ENCODE assay signal across 21 cellular contexts in genomic region chr6:43957273-43957672, GRCh38.
"Had no signal": no experiment of that assay in that cellular context is flagged by ENCODE, and none has a peak within 500 bp of the region (broad histone marks: within the 10 kb centered on the region; RNA-seq: fewer than 3 reads in every experiment).

No MANE protein-coding gene starts in this region.

- ATAC-seq: HepG2, Panc1 had no signal

- DNase-seq: IMR-90, MM.1S, NCI-H1092 treated with DMSO at 0.1 percent for 48 hours, NCI-H1436, NCI-H187, NCI-H2029, NCI-H2081 treated with DMSO at 0.1 percent for 48 hours, NCI-H2171, NCI-H226, NCI-H446, NCI-H510A, NCI-H524 treated with DMSO at 0.1 percent for 48 hours, NCI-H69, NCI-H774, SHP77, SK-N-SH, SW 1271 had no signal

- FAIRE-seq: HepG2 had no signal

- H3K27ac ChIP-seq: KMS-11, RWPE1 had no signal
